ENCODE assay signal across 17 cellular contexts in the genomic region with DNA sequence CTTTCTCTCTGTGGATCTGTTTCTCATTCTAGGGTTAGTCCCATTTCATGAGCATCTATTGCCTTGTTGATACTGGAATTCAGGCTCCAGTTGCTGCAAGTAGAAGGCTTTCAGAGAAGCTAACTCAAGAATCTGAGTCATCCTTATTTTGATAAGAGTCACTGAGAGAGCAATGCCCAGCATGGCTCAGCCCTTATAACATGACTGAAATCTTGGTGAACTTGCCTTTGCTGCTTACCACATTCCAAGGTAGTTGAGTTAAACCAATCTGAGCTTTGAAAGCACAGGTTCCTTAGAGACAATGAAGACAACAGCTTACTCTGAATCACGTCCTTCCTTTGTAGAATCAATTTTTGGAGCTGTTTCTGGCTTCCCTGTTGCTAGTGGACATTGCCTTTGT. TPM values are rescaled to one million over a fixed set of nuclear protein-coding genes. Genes with fewer than 3 reads are reported as not detected.
DNase-seq lines count a peak whose midpoint lies in the region; ATAC-seq and TF ChIP-seq lines count a peak whose summit lies in the region.
"Had no signal": no experiment of that assay in that cellular context is flagged by ENCODE, and none has a peak within 500 bp of the region (broad histone marks: within the 10 kb centered on the region; RNA-seq: fewer than 3 reads in every experiment).

No MANE protein-coding gene starts in this region.

- H3K9me3 ChIP-seq in trophoblast cell (ENCODE audit: insufficient read depth, low read depth, low read length): no peaks in the 10 kb centered on the region

- H3K23ac ChIP-seq in trophoblast cell (ENCODE audit: low read length): no peak overlapping the region

- no peak for ATAC-seq in left colon
- ATAC-seq: GM23338, PC-3 had no signal

- H3K4me3 ChIP-seq in choroid plexus epithelial cell (ENCODE audit: low read depth, low read length): no peak overlapping the region
- no peak overlapping the region for H3K4me3 ChIP-seq in trophoblast cell (ENCODE audit: low read depth, low read length)
- H3K4me3 ChIP-seq: GM23338 had no signal

- no peak overlapping the region for H3K4ac ChIP-seq in trophoblast cell (ENCODE audit: low read depth, low read length)

- DNase-seq in EL (peak; percentile 13), M059J (ENCODE audit: low read depth) (peak; percentile 7), choroid plexus epithelial cell (ENCODE audit: low read depth) (peak; percentile 7), trophoblast cell (peak; percentile 35 to 64), left colon (no peak), nucleus accumbens (lab: John Stamatoyannopoulos, UW) (no peak), G401 (ENCODE audit: low spot score) (no peak)
- DNase-seq: AML-193, COR-L47, NCI-H1048, NCI-H146, NCI-H2081 treated with DMSO at 0.1 percent for 48 hours, NCI-H510A treated with DMSO at 0.1 percent for 48 hours, NCI-H82, PC-3 had no signal

- no CpG with 5 or more reads among the region's 1 CpG for WGBS in trophoblast cell (ENCODE audit: extremely low coverage, insufficient coverage, insufficient read length)

- H3K4me2 ChIP-seq in trophoblast cell (ENCODE audit: low read length): no peak overlapping the region
- H3K4me2 ChIP-seq: GM23338, KMS-11 had no signal

- H2BK120ac ChIP-seq in trophoblast cell (ENCODE audit: insufficient read depth, low read length, poor library complexity): no peak overlapping the region

- no peak overlapping the region for H3K18ac ChIP-seq in trophoblast cell (ENCODE audit: low read length)

- in situ Hi-C loops in G401 (cut with HindIII; ENCODE audit: low sequenced_read_pairs): no loop called here

- no peaks in the 10 kb centered on the region for H3K4me1 ChIP-seq in trophoblast cell (ENCODE audit: control insufficient read depth in 1 of 2, insufficient read depth in 2 of 2, low read length in 2 of 2)

- no peak overlapping the region for H4K91ac ChIP-seq in trophoblast cell (ENCODE audit: low read depth, low read length)

- H3K79me2 ChIP-seq in trophoblast cell (ENCODE audit: control insufficient read depth, insufficient read depth, low read length, poor library complexity): no peaks in the 10 kb centered on the region

- no peak for TF ChIP-seq CTCF in choroid plexus epithelial cell (conservative IDR thresholded peaks at IDR 0.05; ENCODE audit: low read depth, low read length)

- H4K12ac ChIP-seq in trophoblast cell (ENCODE audit: low read depth, low read length): no peak overlapping the region

- H2BK5ac ChIP-seq in trophoblast cell (ENCODE audit: low read depth, low read length, poor library complexity): no peak overlapping the region

- no peaks in the 10 kb centered on the region for H3K79me1 ChIP-seq in trophoblast cell (ENCODE audit: low read length)

- H4K8ac ChIP-seq in trophoblast cell (ENCODE audit: low read depth, low read length): no peak overlapping the region

- no peak overlapping the region for H3K14ac ChIP-seq in trophoblast cell (ENCODE audit: low read length)

- no peak overlapping the region for H2AK5ac ChIP-seq in trophoblast cell (ENCODE audit: low read length)

- no peaks in the 10 kb centered on the region for H3K27me3 ChIP-seq in trophoblast cell (ENCODE audit: insufficient read depth, low read length)

- H3K27ac ChIP-seq in trophoblast cell (ENCODE audit: low read depth, low read length): no peak overlapping the region
- H3K27ac ChIP-seq: KMS-11 had no signal

- H2AFZ ChIP-seq in trophoblast cell (ENCODE audit: insufficient read depth, low read length, poor library complexity): no peak overlapping the region
- H2AFZ ChIP-seq: GM23338 had no signal

- no peaks in the 10 kb centered on the region for H3K36me3 ChIP-seq in trophoblast cell (ENCODE audit: control insufficient read depth in 1 of 2, insufficient read depth in 2 of 2, low read length in 2 of 2)

- H2BK12ac ChIP-seq in trophoblast cell (ENCODE audit: low read length): no peak overlapping the region

- no peak overlapping the region for H3K9ac ChIP-seq in trophoblast cell (ENCODE audit: low read length)
- H3K9ac ChIP-seq: KMS-11 had no signal

- intact Hi-C loops in left colon (cut with DNase I, micrococcal nuclease): no loop called here

RNA-seq across cellular contexts. Expression of a gene that starts 53.6 kb away (rescaled TPM):
- 108 and 123 TPM in 2 replicates for total RNA-seq in M059J (2014; rRNA removed; shearing (Covaris generic))
- polyA plus RNA-seq in trophoblast cell (2013): 47.0 and 49.1 TPM in 2 replicates
- 10 to 100 TPM; 69.3 to 95.6 TPM for total RNA-seq in left colon
- 155 and 220 TPM in 2 replicates for total RNA-seq in G401 (2014; rRNA removed; shearing (Covaris generic))

Comparison
In these comparisons a context has a peak if more than half of its experiments do, and no peak if none do; other contexts are left out.
1. DNase-seq: peak in EL (single experiment), M059J (single experiment), choroid plexus epithelial cell (single experiment) and trophoblast cell (2 of 2); none in left colon (0 of 2), nucleus accumbens (0 of 56) and G401 (single experiment).